In the genomic region with DNA sequence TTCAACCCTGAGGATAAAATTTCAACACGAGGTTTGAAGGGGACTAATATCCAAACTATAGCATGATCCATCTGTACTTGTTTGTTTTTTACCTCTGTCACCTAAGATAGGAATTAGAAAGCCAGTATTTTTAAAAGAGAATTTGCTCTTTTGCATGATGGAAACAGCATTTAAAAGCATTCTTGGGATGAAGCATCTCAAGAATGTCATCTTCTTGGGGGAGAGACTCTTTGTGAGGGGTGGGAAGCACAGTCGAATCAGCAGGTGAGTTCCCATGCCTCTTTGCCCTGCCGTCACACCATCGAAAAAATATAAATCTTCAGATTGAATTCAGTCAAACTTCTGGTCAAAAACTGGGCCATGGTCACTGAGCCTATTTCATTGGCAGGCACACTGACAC, we compare ENCODE assay signal across 23 cellular contexts. TPM values are rescaled to one million over a fixed set of nuclear protein-coding genes. Genes with fewer than 3 reads are reported as not detected.
DNase-seq lines count a peak whose midpoint lies in the region; FAIRE-seq and TF ChIP-seq lines count a peak whose summit lies in the region.
"Had no signal": no experiment of that assay in that cellular context is flagged by ENCODE, and none has a peak within 500 bp of the region (broad histone marks: within the 10 kb centered on the region; RNA-seq: fewer than 3 reads in every experiment).

No MANE protein-coding gene starts in this region.

- H4K91ac ChIP-seq in H1 (replicated peaks; ENCODE audit: insufficient read length, low read length): no peak overlapping the region

- no peak overlapping the region for H3K4me3 ChIP-seq in H7 (ENCODE audit: insufficient read depth, low read depth, low read length)
- H3K4me3 ChIP-seq in HUES64 (ENCODE audit: low read length): no peak overlapping the region; the same call in 1 of the 2 replicates
- H3K4me3 ChIP-seq in H1 (ENCODE audit: extremely low read depth in 1 of 4, insufficient read depth in 2 of 4, low read depth in 3 of 4, low read length in 4 of 4): no peak overlapping the region
- no peak overlapping the region for H3K4me3 ChIP-seq in mesendoderm (ENCODE audit: low read length)
- H3K4me3 ChIP-seq in esophagus squamous epithelium: no peak overlapping the region
- no peak overlapping the region for H3K4me3 ChIP-seq in WERI-Rb-1 (ENCODE audit: low read depth, low read length)
- H3K4me3 ChIP-seq: A549; BLaER1 treated with 17β-estradiol and CSF1 and Interleukin-3, amounts not matched to agents 10 nM and 100 nM had no signal

- POLR2A ChIA-PET in H1 (lab: Charles Lee; ENCODE audit: partially characterized antibody): no interaction called here

- no peak overlapping the region for H3K14ac ChIP-seq in H1 (ENCODE audit: insufficient read length)

- H3K4ac ChIP-seq in H1 (replicated peaks; ENCODE audit: insufficient read length, low read depth, low read length) (no peak overlapping the region), mesendoderm (ENCODE audit: low read depth, low read length) (no peak overlapping the region)

- H3K79me2 ChIP-seq in H1 (ENCODE audit: control insufficient read depth in 1 of 2, insufficient read depth in 2 of 2, low read length in 2 of 2): no peaks in the 10 kb centered on the region
- no peaks in the 10 kb centered on the region for H3K79me2 ChIP-seq in mesendoderm (ENCODE audit: control insufficient read depth, insufficient read depth, low read length)

- no peak for TF ChIP-seq EP300 in H1 (IDR thresholded peaks at IDR 0.05; ENCODE audit: borderline replicate concordance in 1 of 2, low read depth in 2 of 2, low read length in 2 of 2)

- H4K20me1 ChIP-seq in H1 (replicated peaks in 1 of 2; ENCODE audit: control insufficient read depth in 1 of 2, insufficient read depth in 2 of 2, low read length in 2 of 2): no peaks in the 10 kb centered on the region
- H4K20me1 ChIP-seq: BLaER1 treated with 17β-estradiol and CSF1 and Interleukin-3, amounts not matched to agents 10 nM and 100 nM had no signal

- TF ChIP-seq CTCF in H1 (IDR thresholded peaks at IDR 0.05; ENCODE audit: control extremely low read depth in 1 of 3, insufficient read depth in 1 of 3, low read depth in 1 of 3, low read length in 3 of 3) (no peak), esophagus squamous epithelium (IDR thresholded peaks at IDR 0.05) (no peak), WERI-Rb-1 (IDR thresholded peaks at IDR 0.05; ENCODE audit: low read depth, low read length) (no peak)

- H2BK120ac ChIP-seq in H1 (replicated peaks; ENCODE audit: low read depth, low read length) (no peak overlapping the region), mesendoderm (ENCODE audit: low read depth, low read length) (no peak overlapping the region)

- H2BK15ac ChIP-seq in H1 (ENCODE audit: low read length): no peak overlapping the region
- no peak overlapping the region for H2BK15ac ChIP-seq in mesendoderm (replicated peaks; ENCODE audit: low read depth)

- H3K79me1 ChIP-seq in H1 (ENCODE audit: low read depth, low read length) (no peaks in the 10 kb centered on the region), mesendoderm (ENCODE audit: low read length) (no peaks in the 10 kb centered on the region)

- DNase-seq in H7 (peak; percentile 6), H1 (ENCODE audit: low read depth in 1 of 2, low spot score in 2 of 2) (no peak), mesendoderm (peak; percentile 29), SHP77 treated with DMSO at 0.1 percent for 48 hours (lab: John Stamatoyannopoulos, UW) (no peak), esophagus squamous epithelium (lab: John Stamatoyannopoulos, UW) (no peak), WERI-Rb-1 (no peak)
- DNase-seq: 8988T; ACHN; AML-193; BE2C; Calu3; CD4-positive, alpha-beta T cell; COR-L47; DMS53; DMS79 treated with DMSO at 0.1 percent for 48 hours; GF-D8; HCEC 1CT had no signal

- H3K56ac ChIP-seq in H1 (replicated peaks; ENCODE audit: insufficient read length, low read depth, low read length) (no peak overlapping the region), mesendoderm (ENCODE audit: low read length) (no peak overlapping the region)

- 0 out of 2 replicates have a peak overlapping the region, but pooled peaks have one; percentile 58 for H2AFZ ChIP-seq in H1 (ENCODE audit: low read length)

- H3K23ac ChIP-seq in H1 (ENCODE audit: insufficient read length) (no peak overlapping the region), mesendoderm (ENCODE audit: low read length) (no peak overlapping the region)

- H4K5ac ChIP-seq in H1 (ENCODE audit: insufficient read length, low read depth, low read length): no peak overlapping the region
- H4K5ac ChIP-seq in mesendoderm (ENCODE audit: low read length): no peak overlapping the region

- H3K36me3 ChIP-seq in H7 (replicated peaks; ENCODE audit: control insufficient read depth, insufficient read depth, low read length) (no peaks in the 10 kb centered on the region), HUES64 (ENCODE audit: insufficient read depth, low read length) (no peaks in the 10 kb centered on the region), H1 (ENCODE audit: control insufficient read depth in 2 of 4, insufficient read depth in 4 of 4, low read length in 3 of 4) (no peaks in the 10 kb centered on the region), mesendoderm (ENCODE audit: control insufficient read depth, insufficient read depth, low read length) (no peaks in the 10 kb centered on the region), esophagus squamous epithelium (no peaks in the 10 kb centered on the region), WERI-Rb-1 (no peaks in the 10 kb centered on the region)
- H3K36me3 ChIP-seq: BE2C; BLaER1 treated with 17β-estradiol and CSF1 and Interleukin-3, amounts not matched to agents 10 nM and 100 nM had no signal

- H3K18ac ChIP-seq in H1 (ENCODE audit: extremely low read depth, low read length): peak overlapping the region; percentile 19; the same call in 1 of the 2 replicates
- no peak overlapping the region for H3K18ac ChIP-seq in mesendoderm (ENCODE audit: low read length)

- H3K27ac ChIP-seq in HUES64 (ENCODE audit: low read depth, low read length): peak overlapping the region; percentile 54; the same call in 1 of the 2 replicates
- H3K27ac ChIP-seq in H1 (ENCODE audit: low read depth, low read length): no peak overlapping the region
- H3K27ac ChIP-seq in mesendoderm (ENCODE audit: low read depth, low read length): no peak overlapping the region
- no peak overlapping the region for H3K27ac ChIP-seq in esophagus squamous epithelium
- no peak overlapping the region for H3K27ac ChIP-seq in WERI-Rb-1
- H3K27ac ChIP-seq: A549; BLaER1 treated with 17β-estradiol and CSF1 and Interleukin-3, amounts not matched to agents 10 nM and 100 nM had no signal

- CTCF ChIA-PET in H1 (lab: Charles Lee; ENCODE audit: partially characterized antibody): interaction anchor here (0.5 to 0.8 kb wide), 3 partner anchors 120 to 1004 kb away, joined by 3 to 4 read pairs (median 3); no protein-coding TSS in a partner anchor

- H3K4me2 ChIP-seq in H1 (ENCODE audit: insufficient read depth in 1 of 2, low read depth in 2 of 2, low read length in 2 of 2) (peak overlapping the region; percentile 41 to 47; a peak in 3 of 4 replicates), mesendoderm (ENCODE audit: low read length) (no peak overlapping the region)
- H3K4me2 ChIP-seq: A549; BLaER1 treated with 17β-estradiol and CSF1 and Interleukin-3, amounts not matched to agents 10 nM and 100 nM had no signal

- intact Hi-C loops in esophagus squamous epithelium (cut with DNase I): no loop called here

- H3K4me1 ChIP-seq in HUES64 (ENCODE audit: insufficient read depth, low read length): peaks cover 22% of the 10 kb centered on the region
- H3K4me1 ChIP-seq in H1 (replicated peaks in 1 of 4; ENCODE audit: control insufficient read depth in 3 of 4, insufficient read depth in 4 of 4, low read length in 3 of 4): peaks cover 0 to 6% (median 0%) of the 10 kb centered on the region in 4 experiments; a peak in 2 of 7 replicates
- H3K4me1 ChIP-seq in mesendoderm (ENCODE audit: control insufficient read depth, low read depth, low read length): no peaks in the 10 kb centered on the region
- no peaks in the 10 kb centered on the region for H3K4me1 ChIP-seq in esophagus squamous epithelium
- H3K4me1 ChIP-seq: A549; BE2C; BLaER1 treated with 17β-estradiol and CSF1 and Interleukin-3, amounts not matched to agents 10 nM and 100 nM had no signal

- WGBS in HUES64: 73% methylated on average over 4 of the region's 4 CpGs
- WGBS in H1 (ENCODE audit: extremely low coverage in 1 of 2, insufficient coverage in 1 of 2, insufficient read length in 1 of 2, insufficient replicate concordance in 2 of 2, low coverage in 1 of 2, low lambda C conversion rate in 2 of 2, missing lambda C conversion rate in 1 of 2), 2 experiments: 44% methylated on average over 4 of the region's 4 CpGs; no CpG with 5 or more reads in 1 of the 2 experiments
- WGBS in mesendoderm (ENCODE audit: extremely low coverage, insufficient coverage, low lambda C conversion rate): no CpG with 5 or more reads among the region's 4 CpGs
- 58 to 67% methylated on average over 4 of the region's 4 CpGs for WGBS in esophagus squamous epithelium, 2 donors

- peak overlapping the region; percentile 90 for H2BK5ac ChIP-seq in H1 (ENCODE audit: low read depth, low read length)
- H2BK5ac ChIP-seq in mesendoderm (ENCODE audit: low read length): no peak overlapping the region

- no peak for FAIRE-seq in H1 (lab: Jason Lieb, UNC)
- FAIRE-seq: A549, GM12891 had no signal

- peak overlapping the region; percentile 92; the same call in 1 of the 2 replicates for H2BK12ac ChIP-seq in H1 (ENCODE audit: low read depth, low read length)

- no peaks in the 10 kb centered on the region for H3K27me3 ChIP-seq in H7 (ENCODE audit: control insufficient read depth, insufficient read depth, low read length)
- H3K27me3 ChIP-seq in HUES64 (ENCODE audit: insufficient read depth, low read length): no peaks in the 10 kb centered on the region
- H3K27me3 ChIP-seq in H1 (replicated peaks in 1 of 4; ENCODE audit: control insufficient read depth in 3 of 4, extremely low read depth in 1 of 4, insufficient read depth in 3 of 4, low read length in 3 of 4): no peaks in the 10 kb centered on the region
- no peaks in the 10 kb centered on the region for H3K27me3 ChIP-seq in mesendoderm (ENCODE audit: insufficient read depth, low read length, poor library complexity)
- H3K27me3 ChIP-seq in esophagus squamous epithelium: no peaks in the 10 kb centered on the region
- H3K27me3 ChIP-seq in WERI-Rb-1 (ENCODE audit: insufficient read depth, low read depth, severe bottlenecking): no peaks in the 10 kb centered on the region
- H3K27me3 ChIP-seq: BE2C; BLaER1 treated with 17β-estradiol and CSF1 and Interleukin-3, amounts not matched to agents 10 nM and 100 nM had no signal

- no peak overlapping the region for H3K9ac ChIP-seq in HUES64 (ENCODE audit: low read depth, low read length)
- no peak overlapping the region for H3K9ac ChIP-seq in H1 (replicated peaks in 1 of 4; ENCODE audit: extremely low read depth in 1 of 4, low read depth in 3 of 4, low read length in 3 of 4)
- no peak overlapping the region for H3K9ac ChIP-seq in mesendoderm (ENCODE audit: low read length)
- H3K9ac ChIP-seq: BLaER1 treated with 17β-estradiol and CSF1 and Interleukin-3, amounts not matched to agents 10 nM and 100 nM had no signal

- H4K8ac ChIP-seq in H1 (ENCODE audit: extremely low read depth, insufficient read depth, low read length) (no peak overlapping the region), mesendoderm (ENCODE audit: low read depth, low read length) (no peak overlapping the region)

- TF ChIP-seq POLR2A in H1 (IDR thresholded peaks at IDR 0.05; ENCODE audit: control extremely low read depth in 1 of 2, low read depth in 2 of 2, low read length in 2 of 2) (no peak), esophagus squamous epithelium (IDR thresholded peaks at IDR 0.05) (no peak)

- TF ChIP-seq RAD21 in H1 (IDR thresholded peaks at IDR 0.05 in 1 of 2, conservative IDR thresholded peaks at IDR 0.05 in 1 of 2; ENCODE audit: low read depth in 2 of 2, low read length in 2 of 2): no peak

- H3K9me3 ChIP-seq in HUES64 (ENCODE audit: insufficient read depth, low read depth, low read length) (no peaks in the 10 kb centered on the region), H1 (ENCODE audit: insufficient read depth in 2 of 2, low read depth in 1 of 2, low read length in 1 of 2) (no peaks in the 10 kb centered on the region), esophagus squamous epithelium (no peaks in the 10 kb centered on the region), WERI-Rb-1 (ENCODE audit: severe bottlenecking) (no peaks in the 10 kb centered on the region)
- H3K9me3 ChIP-seq: A549; BE2C; BLaER1 treated with 17β-estradiol and CSF1 and Interleukin-3, amounts not matched to agents 10 nM and 100 nM had no signal

- no peak overlapping the region for H2BK20ac ChIP-seq in H1 (ENCODE audit: low read length)

- H3K23me2 ChIP-seq in H1 (ENCODE audit: low read depth, low read length): no peaks in the 10 kb centered on the region

- H2AK5ac ChIP-seq in H1 (ENCODE audit: low read depth, low read length): peak overlapping the region; percentile 65; the same call in 1 of the 2 replicates
- no peak overlapping the region for H2AK5ac ChIP-seq in mesendoderm (ENCODE audit: low read length)

RNA-seq across cellular contexts. Expression of a gene that starts 55.3 kb away (rescaled TPM):
- 2.9 and 7.5 TPM in 2 replicates for total RNA-seq in H7 (2014; rRNA removed; shearing (Covaris generic))
- 7.4 TPM for polyA plus RNA-seq in HUES64 (2013, experiment 1 of 2)
- polyA plus RNA-seq in HUES64 (2013, experiment 2 of 2): 17.6 TPM
- total RNA-seq in H1 (2021; fragmentation: NEBNext Ultra II Directional; extraction: Animal tissue kit (Norgen Biotek cat#: 25700)): 1.7 and 1.9 TPM in 2 replicates
- 0.35 and 0.56 TPM in 2 replicates for polyA plus RNA-seq in H1 (2011; rRNA removed)
- polyA plus RNA-seq in H1 (2011; cell fraction: cytosol; rRNA removed): 0.57 TPM
- polyA plus RNA-seq in H1 (2011; cell fraction: nucleus; rRNA removed): 0.07 TPM
- 0.98 to 1.4 TPM (median 1.2 TPM) in 4 replicates for polyA plus RNA-seq in H1 (2012, experiment 1 of 2)
- polyA plus RNA-seq in H1 (2012, experiment 2 of 2): not detected
- polyA plus RNA-seq in H1 (2013, experiment 1 of 2): 6.1 TPM
- 5.9 TPM for polyA plus RNA-seq in H1 (2013, experiment 2 of 2)
- polyA minus RNA-seq in H1 (2011; rRNA and poly(A)+ RNA removed): 0.82 and 1.2 TPM in 2 replicates
- 0.59 TPM for polyA minus RNA-seq in H1 (2011; cell fraction: cytosol; rRNA and poly(A)+ RNA removed)
- 0.70 TPM for polyA minus RNA-seq in H1 (2011; cell fraction: nucleus; rRNA and poly(A)+ RNA removed)
- 0.76 TPM for polyA plus RNA-seq in mesendoderm (2013, experiment 1 of 2)
- 0.88 TPM for polyA plus RNA-seq in mesendoderm (2013, experiment 2 of 2)
- 1 to 10 TPM in 3 of 4 donors, under 1 TPM in 1; 0.27 to 5.3 (median 2.3) TPM for total RNA-seq in esophagus squamous epithelium
- total RNA-seq: CD4-positive, alpha-beta T cell; G401 had no signal
- polyA plus RNA-seq: CD14-positive monocyte had no signal

Comparison
In these comparisons a context has a peak if more than half of its experiments do, and no peak if none do; other contexts are left out.
1. DNase-seq: peak in H7 (single experiment) and mesendoderm (single experiment); none in H1 (0 of 2), SHP77 treated with DMSO at 0.1 percent for 48 hours (single experiment), esophagus squamous epithelium (single experiment) and WERI-Rb-1 (single experiment).